ENCODE assay signal across 10 cellular contexts in the genomic region with DNA sequence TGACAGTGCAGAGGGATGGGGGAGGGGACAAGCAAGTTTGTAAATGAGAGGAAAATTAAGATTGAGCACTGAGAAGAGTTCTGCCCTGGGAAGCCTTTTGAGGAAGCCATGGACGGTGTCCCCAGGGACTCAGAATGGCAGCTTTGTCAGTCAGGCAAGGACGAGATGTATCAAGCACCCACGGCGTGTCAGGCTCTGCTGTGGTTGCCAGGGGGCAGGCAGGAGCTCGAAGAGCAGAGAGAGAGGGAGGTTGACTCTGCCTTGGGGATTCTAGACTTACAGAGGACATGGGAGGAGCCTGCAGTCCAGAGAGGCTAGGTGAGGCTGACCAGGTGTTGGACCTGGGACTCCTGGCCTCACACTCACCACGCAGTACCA. TPM values are rescaled to one million over a fixed set of nuclear protein-coding genes. Genes with fewer than 3 reads are reported as not detected.
DNase-seq lines count a peak whose midpoint lies in the region; ATAC-seq and TF ChIP-seq lines count a peak whose summit lies in the region.
"Had no signal": no experiment of that assay in that cellular context is flagged by ENCODE, and none has a peak within 500 bp of the region (broad histone marks: within the 10 kb centered on the region; RNA-seq: fewer than 3 reads in every experiment).

No MANE protein-coding gene starts in this region.

- intact Hi-C loops in ascending aorta (cut with DNase I) = no loop called here

- H3K27ac Mint-ChIP-seq in activated naive CD4-positive, alpha-beta T cell treated with anti-CD3 and anti-CD28 coated beads, Interleukin-2, amount 50 U/mL, for 72 hours = no peak overlapping the region

- DNase-seq in LNCaP clone FGC (ENCODE audit: low read depth) (no peak), WERI-Rb-1 (peak; percentile 88), kidney tubule cell (ENCODE audit: low spot score) (peak; percentile 22), ascending aorta (ENCODE audit: low spot score in 2 of 2) (no peak), cerebellum (ENCODE audit: low spot score) (no peak), SKM-1 (lab: John Stamatoyannopoulos, UW; ENCODE audit: unreplicated experiment) (no peak)
- DNase-seq in activated naive CD4-positive, alpha-beta T cell treated with anti-CD3 and anti-CD28 coated beads, Interleukin-2, amount 50 U/mL, for 72 hours (ENCODE audit: low spot score in 2 of 2) = no peak
- DNase-seq: erythroblast, NCI-H2081 had no signal

- peak overlapping the region; percentile 67 for H3K4me2 ChIP-seq in BLaER1

- peaks cover 70% of the 10 kb centered on the region for H3K4me1 ChIP-seq in BLaER1
- H3K4me1 ChIP-seq in ascending aorta = no peaks in the 10 kb centered on the region

- no peaks in the 10 kb centered on the region for H3K9me3 Mint-ChIP-seq in activated naive CD4-positive, alpha-beta T cell treated with anti-CD3 and anti-CD28 coated beads, Interleukin-2, amount 50 U/mL, for 72 hours

- no peak overlapping the region for H3K4me3 ChIP-seq in BLaER1
- no peak overlapping the region for H3K4me3 ChIP-seq in LNCaP clone FGC (ENCODE audit: low read depth, low read length)
- no peak overlapping the region for H3K4me3 ChIP-seq in WERI-Rb-1 (ENCODE audit: low read depth, low read length)
- no peak overlapping the region for H3K4me3 ChIP-seq in ascending aorta

- no peaks in the 10 kb centered on the region for H4K20me1 ChIP-seq in BLaER1

- H3K36me3 Mint-ChIP-seq in activated naive CD4-positive, alpha-beta T cell treated with anti-CD3 and anti-CD28 coated beads, Interleukin-2, amount 50 U/mL, for 72 hours = no peaks in the 10 kb centered on the region

- H3K27ac ChIP-seq in BLaER1 (no peak overlapping the region), WERI-Rb-1 (peak overlapping the region; percentile 92), ascending aorta (no peak overlapping the region)

- no peak for ATAC-seq in activated naive CD4-positive, alpha-beta T cell treated with anti-CD3 and anti-CD28 coated beads, Interleukin-2, amount 50 U/mL, for 72 hours

- TF ChIP-seq CTCF in LNCaP clone FGC (IDR thresholded peaks at IDR 0.05; ENCODE audit: control insufficient read depth, extremely low read depth, insufficient read depth) (peak; percentile 18; the same call in 1 of the 2 replicates), WERI-Rb-1 (IDR thresholded peaks at IDR 0.05; ENCODE audit: low read depth, low read length) (peak; percentile 72), ascending aorta (IDR thresholded peaks at IDR 0.05) (no peak)

- H3K9ac ChIP-seq in BLaER1 = no peak overlapping the region

- H3K9me3 ChIP-seq in BLaER1 (no peaks in the 10 kb centered on the region), WERI-Rb-1 (ENCODE audit: severe bottlenecking) (peaks cover 6% of the 10 kb centered on the region), ascending aorta (no peaks in the 10 kb centered on the region)

- H3K36me3 ChIP-seq in BLaER1 = no peaks in the 10 kb centered on the region
- no peaks in the 10 kb centered on the region for H3K36me3 ChIP-seq in WERI-Rb-1
- H3K36me3 ChIP-seq in ascending aorta = no peaks in the 10 kb centered on the region

- H3K27me3 ChIP-seq in BLaER1 (no peaks in the 10 kb centered on the region), WERI-Rb-1 (ENCODE audit: insufficient read depth, low read depth, severe bottlenecking) (no peaks in the 10 kb centered on the region), ascending aorta (no peaks in the 10 kb centered on the region)

RNA-seq across cellular contexts. Expression of a gene that starts 29.1 kb away (rescaled TPM):
- total RNA-seq in activated naive CD4-positive, alpha-beta T cell treated with anti-CD3 and anti-CD28 coated beads, Interleukin-2, amount 50 U/mL, for 72 hours = not detected
- total RNA-seq in ascending aorta = 1.8 TPM
- 25.7 TPM for total RNA-seq in cerebellum

Comparison
In these comparisons a context has a peak if more than half of its experiments do, and no peak if none do; other contexts are left out.
1. DNase-seq: peak in WERI-Rb-1 (single experiment) and kidney tubule cell (single experiment); none in LNCaP clone FGC (single experiment), activated naive CD4-positive, alpha-beta T cell treated with anti-CD3 and anti-CD28 coated beads, Interleukin-2, amount 50 U/mL, for 72 hours (0 of 2), ascending aorta (0 of 2), cerebellum (single experiment) and SKM-1 (single experiment).
2. CTCF ChIP-seq: peak in LNCaP clone FGC (single experiment) and WERI-Rb-1 (single experiment); none in ascending aorta (0 of 3).